Comparison of ENCODE assay signal across 8 cellular contexts in the genomic region with DNA sequence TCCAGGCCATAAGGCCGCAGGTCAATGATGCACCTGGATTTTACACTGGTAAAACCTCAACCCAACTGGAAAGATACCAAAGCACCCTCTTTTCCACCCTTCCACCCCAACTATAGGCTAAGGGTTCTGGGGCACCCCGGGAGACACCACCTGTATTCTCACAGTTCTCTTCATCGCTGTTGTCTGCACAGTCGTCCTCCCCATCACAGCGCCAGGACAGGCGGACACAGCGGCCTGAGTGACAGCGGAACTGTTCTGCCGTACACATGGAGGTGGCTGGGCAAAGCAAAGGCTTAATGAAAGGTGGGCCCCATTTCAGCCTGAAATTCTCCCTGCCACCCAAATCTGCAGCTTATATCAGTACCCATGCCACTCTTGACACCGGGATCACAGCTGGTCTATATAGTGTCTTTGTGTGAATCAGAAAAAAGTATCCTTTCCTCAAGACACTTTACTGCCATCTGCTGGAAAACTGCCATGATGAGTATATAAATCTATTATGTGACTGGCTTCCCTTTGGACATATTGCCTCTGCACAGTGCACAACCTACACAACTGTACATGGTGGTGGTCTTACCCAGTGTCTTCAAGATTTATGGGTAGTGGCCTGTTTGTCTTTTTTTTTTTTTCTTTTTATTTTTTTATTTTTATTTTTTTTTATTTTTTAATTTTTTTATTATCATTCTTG. TPM values are rescaled to one million over a fixed set of nuclear protein-coding genes. Genes with fewer than 3 reads are reported as not detected.
DNase-seq lines count a peak whose midpoint lies in the region; ATAC-seq and TF ChIP-seq lines count a peak whose summit lies in the region.

No MANE protein-coding gene starts in this region.

- no peaks in the 10 kb centered on the region for H3K27me3 ChIP-seq in A673 (replicated peaks; ENCODE audit: insufficient read depth, low read depth, low read length, poor library complexity)
- H3K27me3 ChIP-seq in CD8-positive, alpha-beta memory T cell (ENCODE audit: insufficient read depth, low read length, poor library complexity, severe bottlenecking): no peaks in the 10 kb centered on the region

- H3K36me3 ChIP-seq in A673 (ENCODE audit: insufficient read depth, low read length, poor library complexity, severe bottlenecking): peaks cover 19% of the 10 kb centered on the region
- H3K36me3 ChIP-seq in CD8-positive, alpha-beta memory T cell (ENCODE audit: insufficient read depth, low read length): no peaks in the 10 kb centered on the region

- ATAC-seq in GM21717 (IDR thresholded peaks at IDR 0.05; ENCODE audit: unreplicated experiment) (no peak), HG03378 (IDR thresholded peaks at IDR 0.05; ENCODE audit: unreplicated experiment) (no peak)

- BruUV-seq in A673 (replicated peaks; lab: Mats Ljungman, UMichigan): no TSS peak

- peaks cover 7% of the 10 kb centered on the region for H3K4me1 Mint-ChIP-seq in osteocyte (ENCODE audit: unreplicated experiment)
- no peaks in the 10 kb centered on the region for H3K4me1 Mint-ChIP-seq in CD8-positive, alpha-beta memory T cell

- H3K9me3 Mint-ChIP-seq in osteocyte (ENCODE audit: unreplicated experiment): no peaks in the 10 kb centered on the region
- H3K9me3 Mint-ChIP-seq in CD8-positive, alpha-beta memory T cell: no peaks in the 10 kb centered on the region

- peaks cover 22% of the 10 kb centered on the region for H3K36me3 Mint-ChIP-seq in osteocyte (ENCODE audit: unreplicated experiment)
- H3K36me3 Mint-ChIP-seq in CD8-positive, alpha-beta memory T cell: no peaks in the 10 kb centered on the region

- H3K4me3 ChIP-seq in A673 (ENCODE audit: low read depth, low read length, poor library complexity, severe bottlenecking): no peak overlapping the region
- no peak overlapping the region for H3K4me3 ChIP-seq in astrocyte of the spinal cord (ENCODE audit: low read depth, low read length)
- no peak overlapping the region for H3K4me3 ChIP-seq in CD8-positive, alpha-beta memory T cell (ENCODE audit: low read length)

- in situ Hi-C loops in astrocyte of the spinal cord (cut with HindIII; ENCODE audit: low sequenced_read_pairs): no loop called here

- no peaks in the 10 kb centered on the region for H3K9me3 ChIP-seq in A673 (ENCODE audit: low read depth, low read length, poor library complexity, severe bottlenecking)
- H3K9me3 ChIP-seq in CD8-positive, alpha-beta memory T cell (ENCODE audit: low read length): no peaks in the 10 kb centered on the region

- H3K27ac Mint-ChIP-seq in osteocyte (ENCODE audit: unreplicated experiment): no peak overlapping the region
- H3K27ac Mint-ChIP-seq in CD8-positive, alpha-beta memory T cell: no peak overlapping the region

- no peak overlapping the region for H3K27ac ChIP-seq in A673 (ENCODE audit: low read depth, low read length, poor library complexity, severe bottlenecking)
- H3K27ac ChIP-seq in CD8-positive, alpha-beta memory T cell (ENCODE audit: low read depth, low read length): no peak overlapping the region

- CTCF ChIA-PET in A673 (lab: Charles Lee): interaction anchor here (0.7 kb wide), 1 partner anchor 16 kb away, joined by 3 read pairs; no protein-coding TSS in a partner anchor
- CTCF ChIA-PET in CD8-positive, alpha-beta memory T cell (lab: Charles Lee): interaction anchor here (1.1 kb wide), 1 partner anchor 10 kb away, joined by 3 read pairs; no protein-coding TSS in a partner anchor

- POLR2A ChIA-PET in A673 (lab: Charles Lee; ENCODE audit: low non-redundant PET): no interaction called here
- POLR2A ChIA-PET in CD8-positive, alpha-beta memory T cell (lab: Charles Lee): no interaction called here

- H3K4me3 Mint-ChIP-seq in osteocyte (ENCODE audit: unreplicated experiment): no peak overlapping the region
- no peak overlapping the region for H3K4me3 Mint-ChIP-seq in CD8-positive, alpha-beta memory T cell

- no peaks in the 10 kb centered on the region for H3K4me1 ChIP-seq in A673 (ENCODE audit: insufficient read depth, low read length, poor library complexity, severe bottlenecking)
- no peaks in the 10 kb centered on the region for H3K4me1 ChIP-seq in CD8-positive, alpha-beta memory T cell (ENCODE audit: insufficient read depth, low read length)

- intact Hi-C loops in A673 (cut with micrococcal nuclease; ENCODE audit: unreplicated experiment): no loop called here

- no peaks in the 10 kb centered on the region for H3K27me3 Mint-ChIP-seq in osteocyte (ENCODE audit: unreplicated experiment)
- H3K27me3 Mint-ChIP-seq in CD8-positive, alpha-beta memory T cell: peaks cover 0 to 6% of the 10 kb centered on the region in 2 donors

- peak; percentile 74 for TF ChIP-seq CTCF in A673 (conservative IDR thresholded peaks at IDR 0.05; ENCODE audit: low read depth, low read length)
- TF ChIP-seq CTCF in GM12872 (IDR thresholded peaks at IDR 0.05; ENCODE audit: insufficient read depth, low read depth, low read length): peak; percentile 42; the same call in 2 of the 3 replicates
- TF ChIP-seq CTCF in astrocyte of the spinal cord (IDR thresholded peaks at IDR 0.05; ENCODE audit: low read depth, low read length): peak; percentile 26
- TF ChIP-seq CTCF in osteocyte (IDR thresholded peaks at IDR 0.05): peak; percentile 50

- DNase-seq in A673 (ENCODE audit: low spot score): peak; percentile 96
- DNase-seq in NCI-H446 (lab: John Stamatoyannopoulos, UW): peak; percentile 18 to 81
- DNase-seq in astrocyte of the spinal cord (ENCODE audit: low read depth, low spot score): peak; percentile 33
- DNase-seq in osteocyte (ENCODE audit: extremely low spot score, unreplicated experiment): no peak
- DNase-seq in CD8-positive, alpha-beta memory T cell: no peak

RNA-seq across cellular contexts. Expression of a gene that starts 21.5 kb away (rescaled TPM):
- total RNA-seq in A673 (2021) (31.8 and 39.6 TPM in 2 replicates), osteocyte (49.3 and 54.1 TPM in 2 replicates)
- under 1 TPM; 0.27 to 0.35 TPM for total RNA-seq in CD8-positive, alpha-beta memory T cell
- polyA plus RNA-seq in CD8-positive, alpha-beta memory T cell: not detected

RNA-seq across cellular contexts. Expression of a gene that starts 39.7 kb away (rescaled TPM):
- 79.3 and 89.7 TPM in 2 replicates for total RNA-seq in A673 (2021)
- total RNA-seq in osteocyte: 36.9 and 37.1 TPM in 2 replicates
- total RNA-seq in CD8-positive, alpha-beta memory T cell: 10 to 100 TPM; 16.9 to 18.4 TPM
- polyA plus RNA-seq in CD8-positive, alpha-beta memory T cell: 19.7 TPM

RNA-seq across cellular contexts. Expression of a gene that starts 50.8 kb away (rescaled TPM):
- total RNA-seq in A673 (2021) (572 and 581 TPM in 2 replicates), osteocyte (101 and 113 TPM in 2 replicates)
- total RNA-seq in CD8-positive, alpha-beta memory T cell: 100 to 1,000 TPM; 114 to 127 TPM
- 14.2 TPM for polyA plus RNA-seq in CD8-positive, alpha-beta memory T cell

Comparison
In these comparisons a context has a peak if more than half of its experiments do, and no peak if none do; other contexts are left out.
1. DNase-seq: peak in A673 (single experiment), NCI-H446 (2 of 2) and astrocyte of the spinal cord (single experiment); none in osteocyte (single experiment) and CD8-positive, alpha-beta memory T cell (0 of 5).
2. RNA of a gene that starts 21.5 kb away (total RNA-seq): 49.3 to 54.1 TPM in osteocyte and 31.8 to 39.6 TPM in A673; 0.27 to 0.35 TPM in CD8-positive, alpha-beta memory T cell; every median in the first group is over 10 times any median in the second.
3. Peak in every context shown above with its lines, with median percentiles within 50 percentile points of each other: CTCF ChIP-seq.